In genomic region chrX:71167031-71167781, GRCh38 we compare ENCODE assay signal across 23 cellular contexts. TPM values are rescaled to one million over a fixed set of nuclear protein-coding genes. Genes with fewer than 3 reads are reported as not detected.
"Had no signal": no experiment of that assay in that cellular context is flagged by ENCODE, and none has a peak within 500 bp of the region (broad histone marks: within the 10 kb centered on the region; RNA-seq: fewer than 3 reads in every experiment).

No MANE protein-coding gene starts in this region.

- ATAC-seq: heart left ventricle, natural killer cell, upper lobe of right lung had no signal

- H3K4me3 ChIP-seq: colonic mucosa, heart left ventricle, suprapubic skin, tibial nerve, upper lobe of right lung, vagina had no signal

- H3K4me1 ChIP-seq: colonic mucosa, heart left ventricle, suprapubic skin, tibial nerve, upper lobe of right lung, vagina had no signal

- H3K27me3 ChIP-seq: colonic mucosa, suprapubic skin, tibial nerve, upper lobe of right lung, vagina had no signal

- FAIRE-seq: endothelial cell of umbilical vein, small intestine had no signal

- H3K9me3 ChIP-seq: colonic mucosa, heart left ventricle, suprapubic skin, tibial nerve, upper lobe of right lung, vagina had no signal

- H3K36me3 ChIP-seq: colonic mucosa, heart left ventricle, suprapubic skin, upper lobe of right lung, vagina had no signal

- DNase-seq: colonic mucosa; dermis blood vessel endothelial cell; effector CD4-positive, alpha-beta T cell; endodermal cell; foreskin melanocyte; heart left ventricle; mammary epithelial cell; natural killer cell; small intestine; stimulated activated CD4-positive, alpha-beta T cell treated with anti-CD3 and anti-CD28 coated beads, Interleukin-2, amount 100 ng/mL, for 48 hours; stimulated activated naive CD4-positive, alpha-beta T cell treated with Interleukin-2 at 50 U/mL for 16 hours; upper lobe of right lung had no signal

- H3K27ac ChIP-seq: colonic mucosa, heart left ventricle, suprapubic skin, tibial nerve, upper lobe of right lung, vagina had no signal

RNA-seq across cellular contexts. Expression of gene GJB1, which starts 55.8 kb away (rescaled TPM):
- total RNA-seq: dermis blood vessel endothelial cell, endothelial cell of umbilical vein, glomerular endothelial cell, heart left ventricle, kidney epithelial cell, mesothelial cell of epicardium, myocyte, natural killer cell, osteocyte, pulmonary artery endothelial cell, vagina had no signal
- polyA plus RNA-seq: endothelial cell of umbilical vein, heart left ventricle, mammary epithelial cell had no signal

RNA-seq across cellular contexts. Expression of gene IL2RG, which starts 55.8 kb away (rescaled TPM):
- total RNA-seq: endodermal cell, endothelial cell of umbilical vein, mammary epithelial cell, mesothelial cell of epicardium, neural crest cell, osteocyte, pulmonary artery endothelial cell had no signal
- polyA plus RNA-seq: mammary epithelial cell had no signal
